In the genomic region with DNA sequence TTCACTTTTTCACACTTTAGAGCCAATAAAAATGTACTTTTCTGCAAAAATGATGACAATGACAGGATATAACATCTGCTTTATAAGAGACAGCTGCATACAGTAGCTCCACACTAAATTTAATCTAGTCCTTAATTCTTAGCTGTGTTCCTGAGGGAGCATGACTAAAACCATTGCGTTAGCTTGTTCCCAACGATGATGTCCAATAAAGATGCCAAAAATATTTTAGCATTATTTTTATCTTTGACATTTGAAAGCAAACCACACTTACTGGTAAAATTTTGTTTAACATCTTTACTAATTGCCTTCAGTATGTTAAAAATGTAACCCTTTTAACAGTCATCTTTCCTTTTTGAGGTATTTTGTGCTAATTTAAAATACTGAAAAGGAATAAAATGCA, we compare ENCODE assay signal across 17 cellular contexts.
"Had no signal": no experiment of that assay in that cellular context is flagged by ENCODE, and none has a peak within 500 bp of the region (broad histone marks: within the 10 kb centered on the region; RNA-seq: fewer than 3 reads in every experiment).

No MANE protein-coding gene starts in this region.

- H3K79me2 ChIP-seq: hepatocyte had no signal

- H3K36me3 ChIP-seq: adrenal gland, esophagus squamous epithelium, WERI-Rb-1 had no signal

- DNase-seq: activated CD4-positive, alpha-beta T cell treated with anti-CD3 and anti-CD28 coated beads, Interleukin-2, amount 50 U/mL, for 48 hours; activated CD8-positive, alpha-beta memory T cell treated with anti-CD3 and anti-CD28 coated beads, Interleukin-2, amount 10 ng/mL, durations not matched to agents 7 days and 5 days; activated naive CD4-positive, alpha-beta T cell treated with anti-CD3 and anti-CD28 coated beads, Interleukin-2, amount 50 U/mL, for 16 hours; activated T-cell treated with anti-CD3 and anti-CD28 coated beads, Interleukin-2, amount 50 U/mL, for 1 hour; adrenal gland; caudate nucleus; esophagus squamous epithelium; islet precursor cell; naive thymus-derived CD8-positive, alpha-beta T cell; retina; small intestine; stimulated activated CD4-positive, alpha-beta T cell treated with anti-CD3 and anti-CD28 coated beads, Interleukin-4, amount 100 ng/mL, for 4 hours; stimulated activated CD8-positive, alpha-beta memory T cell treated with anti-CD3 and anti-CD28 coated beads, Interleukin-4, amount 100 ng/mL, for 48 hours; stimulated activated naive CD4-positive, alpha-beta T cell treated with Interleukin-2 at 50 U/mL for 16 hours; WERI-Rb-1 had no signal

- H3K4me1 ChIP-seq: adrenal gland had no signal

- ATAC-seq: activated CD8-positive, alpha-beta memory T cell treated with anti-CD3 and anti-CD28 coated beads, Interleukin-2, amount 10 ng/mL, durations not matched to agents 7 days and 5 days; left lobe of liver; naive thymus-derived CD8-positive, alpha-beta T cell had no signal

- H3K4me3 ChIP-seq: adrenal gland, esophagus squamous epithelium, hepatocyte had no signal

- H3K4me2 ChIP-seq: hepatocyte had no signal

- H3K27ac ChIP-seq: adrenal gland, esophagus squamous epithelium, hepatocyte, WERI-Rb-1 had no signal

- H3K27me3 ChIP-seq: adrenal gland, esophagus squamous epithelium, hepatocyte had no signal

- H3K9me3 ChIP-seq: adrenal gland, esophagus squamous epithelium had no signal

- H2AFZ ChIP-seq: hepatocyte had no signal
